19 cellular contexts compared by ENCODE assay signal in genomic region chr5:139925650-139926640, GRCh38.
DNase-seq lines count a peak whose midpoint lies in the region; ATAC-seq, FAIRE-seq and TF ChIP-seq lines count a peak whose summit lies in the region.
"Had no signal": no experiment of that assay in that cellular context is flagged by ENCODE, and none has a peak within 500 bp of the region (broad histone marks: within the 10 kb centered on the region; RNA-seq: fewer than 3 reads in every experiment).

No MANE protein-coding gene starts in this region.

- peaks cover 45 to 56% of the 10 kb centered on the region in 2 donors for H3K4me1 Mint-ChIP-seq in immature natural killer cell

- no peaks in the 10 kb centered on the region for H3K36me3 ChIP-seq in cardiac muscle cell
- no peaks in the 10 kb centered on the region for H3K36me3 ChIP-seq in upper lobe of right lung
- H3K36me3 ChIP-seq: adrenal gland, gastroesophageal sphincter had no signal

- H3K27ac Mint-ChIP-seq in immature natural killer cell = peak overlapping the region; percentile 85 to 96 (median 88)
- H3K27ac Mint-ChIP-seq: progenitor cell of endocrine pancreas had no signal

- H3K27ac ChIP-seq in cardiac muscle cell = peak overlapping the region; percentile 23
- H3K27ac ChIP-seq in upper lobe of right lung = no peak overlapping the region
- H3K27ac ChIP-seq: adrenal gland, gastroesophageal sphincter had no signal

- intact Hi-C loops in cardiac septum (cut with DNase I) = no loop called here
- intact Hi-C loops in upper lobe of right lung (cut with DNase I) = no loop called here

- ATAC-seq in SK-N-SH treated with all-trans-retinoic acid at 6 μM for 48 hours = peak; percentile 52; the same call in 2 of the 3 replicates
- peak; percentile 47 for ATAC-seq in upper lobe of right lung
- ATAC-seq: gastroesophageal sphincter; naive thymus-derived CD8-positive, alpha-beta T cell had no signal

- H3K4me1 ChIP-seq in cardiac muscle cell (ENCODE audit: low read depth) (no peaks in the 10 kb centered on the region), upper lobe of right lung (no peaks in the 10 kb centered on the region)
- H3K4me1 ChIP-seq: adrenal gland, Caco-2, gastroesophageal sphincter had no signal

- no peak overlapping the region for H3K4me3 ChIP-seq in cardiac muscle cell
- H3K4me3 ChIP-seq in upper lobe of right lung = no peak overlapping the region
- H3K4me3 ChIP-seq: adrenal gland, gastroesophageal sphincter, lung had no signal

- H3K36me3 Mint-ChIP-seq in immature natural killer cell = peaks cover 0 to 3% (median 0%) of the 10 kb centered on the region in 3 donors

- DNase-seq in cardiac muscle cell (ENCODE audit: low read depth in 1 of 2, low spot score in 1 of 2) (no peak), cardiac septum (ENCODE audit: low spot score) (no peak), immature natural killer cell (peak; percentile 69 to 84 (median 73)), upper lobe of right lung (no peak), RCC 7860 (ENCODE audit: low spot score) (no peak), NCI-H1417 (lab: John Stamatoyannopoulos, UW) (no peak), amniotic stem cell (lab: John Stamatoyannopoulos, UW) (no peak)
- DNase-seq: activated CD4-positive, CD25-positive, alpha-beta regulatory T cell treated with anti-CD3 and anti-CD28 coated beads, Interleukin-2, amount 50 U/mL, for 72 hours; activated T-cell treated with anti-CD3 and anti-CD28 coated beads, Interleukin-2, amount 50 U/mL, for 4 hours; Caco-2; Karpas-422; Right ventricle myocardium superior had no signal

- FAIRE-seq in RCC 7860 (lab: Jason Lieb, UNC) = no peak
- FAIRE-seq: G401.6 had no signal

- no peaks in the 10 kb centered on the region for H3K9me3 ChIP-seq in cardiac muscle cell (ENCODE audit: low read depth)
- H3K9me3 ChIP-seq in upper lobe of right lung = no peaks in the 10 kb centered on the region
- H3K9me3 ChIP-seq: adrenal gland, Caco-2, gastroesophageal sphincter had no signal

- H3K27me3 Mint-ChIP-seq in immature natural killer cell (ENCODE audit: low read depth in 3 of 3) = peaks cover 0 to 4% (median 2%) of the 10 kb centered on the region in 3 donors

- H3K27me3 ChIP-seq in cardiac muscle cell = no peaks in the 10 kb centered on the region
- H3K27me3 ChIP-seq in upper lobe of right lung = no peaks in the 10 kb centered on the region
- H3K27me3 ChIP-seq: adrenal gland, gastroesophageal sphincter had no signal

- H3K4me3 Mint-ChIP-seq in immature natural killer cell = peak overlapping the region; percentile 47 to 76 (median 71)
- H3K4me3 Mint-ChIP-seq: activated T-cell treated with anti-CD3 and anti-CD28 coated beads, Interleukin-2, amount 50 U/mL, for 4 hours had no signal

- H3K9me3 Mint-ChIP-seq in immature natural killer cell = no peaks in the 10 kb centered on the region
- H3K9me3 Mint-ChIP-seq: activated T-cell treated with anti-CD3 and anti-CD28 coated beads, Interleukin-2, amount 50 U/mL, for 4 hours; naive thymus-derived CD8-positive, alpha-beta T cell had no signal

- TF ChIP-seq CTCF in cardiac muscle cell (IDR thresholded peaks at IDR 0.05; ENCODE audit: low read depth, low read length) (no peak), upper lobe of right lung (IDR thresholded peaks at IDR 0.05) (no peak)

TF ChIP-seq in SK-N-SH treated with all-trans-retinoic acid at 6 μM for 48 hours, 23 proteins besides CTCF, POLR2A, EP300 and RAD21:
- TF ChIP-seq TOX (CRISPR knock-in tag; IDR thresholded peaks at IDR 0.05; ENCODE audit: borderline replicate concordance) (no peak), ZNF8 (CRISPR knock-in tag; IDR thresholded peaks at IDR 0.05) (no peak), RARB (CRISPR knock-in tag; IDR thresholded peaks at IDR 0.05) (no peak), CSDC2 (CRISPR knock-in tag; IDR thresholded peaks at IDR 0.05) (no peak)

Comparison
In these comparisons a context has a peak if more than half of its experiments do, and no peak if none do; other contexts are left out.
1. DNase-seq: peak in immature natural killer cell (3 of 3); none in cardiac muscle cell (0 of 2), cardiac septum (single experiment), upper lobe of right lung (single experiment), RCC 7860 (single experiment), NCI-H1417 (0 of 3) and amniotic stem cell (single experiment).